12 cellular contexts compared by ENCODE assay signal in the genomic region with DNA sequence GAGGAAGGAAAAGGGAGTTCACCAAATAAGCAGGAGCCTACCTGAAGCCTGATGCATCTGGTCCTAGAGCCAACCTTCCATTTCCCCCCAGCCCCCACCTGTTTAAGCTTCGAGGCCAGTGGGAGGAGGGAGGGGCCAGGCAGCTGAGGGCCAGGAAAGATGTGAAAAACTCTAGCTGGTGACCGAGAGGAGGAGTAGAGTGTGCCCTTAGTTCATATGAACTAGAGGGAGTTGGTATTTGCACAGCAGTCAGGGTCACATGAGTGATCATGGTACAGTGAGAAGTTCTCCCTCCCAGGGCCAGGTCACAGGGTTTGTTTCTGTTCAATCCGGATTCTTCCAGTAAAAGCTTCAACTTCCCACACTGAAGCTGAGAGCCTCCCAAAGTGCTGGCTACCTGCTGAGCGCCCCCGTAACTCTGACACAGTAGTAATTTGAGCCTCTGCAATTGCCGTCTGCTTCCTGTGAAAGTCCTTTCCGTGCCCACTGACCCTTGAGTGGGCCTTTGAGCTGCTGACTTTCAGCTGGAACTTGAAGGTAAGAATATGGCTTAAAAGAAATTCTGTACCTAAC. TPM values are rescaled to one million over a fixed set of nuclear protein-coding genes. Genes with fewer than 3 reads are reported as not detected.
A peak's percentile ranks its signal among the peaks of the same experiment; 100 is the strongest.
DNase-seq lines count a peak whose midpoint lies in the region; ATAC-seq and TF ChIP-seq lines count a peak whose summit lies in the region.
"Had no signal": no experiment of that assay in that cellular context is flagged by ENCODE, and none has a peak within 500 bp of the region (broad histone marks: within the 10 kb centered on the region; RNA-seq: fewer than 3 reads in every experiment).

A gene (plus strand): TSS at position 362 of the 573 bp plus-strand sequence. CDS start 4,773 bp downstream, outside the sequence.

- no peak for TF ChIP-seq RAD21 in HCT116 (IDR thresholded peaks at IDR 0.05; ENCODE audit: low read depth)

- peak; percentile 86 for ATAC-seq in HCT116
- no peak for ATAC-seq in HG03175 (IDR thresholded peaks at IDR 0.05; ENCODE audit: unreplicated experiment)
- no peak for ATAC-seq in gastroesophageal sphincter

- RAD21 ChIA-PET in HCT116 (lab: Charles Lee; ENCODE audit: low non-redundant PET in 1 of 2, low total read pairs in 2 of 2, uncharacterized antibody in 2 of 2, unreplicated experiment in 2 of 2), result no interaction called here

- no peaks in the 10 kb centered on the region for H4K20me1 ChIP-seq in HCT116 (ENCODE audit: insufficient read depth)

- 27 to 60% methylated on average over 5 to 7 of the region's 7 CpGs for WGBS in gastroesophageal sphincter (ENCODE audit: low coverage in 1 of 2), 2 donors

- H3K4me3 ChIP-seq in HCT116 (replicated peaks in 1 of 2; ENCODE audit: low read depth in 1 of 2, low read length in 2 of 2), result peak within 1 kb of the TSS; percentile 32 to 46
- no peak within 1 kb of the TSS for H3K4me3 ChIP-seq in gastroesophageal sphincter

- 0 out of 2 replicates have a peak within 1 kb of the TSS, but pooled peaks have one; percentile 4 for H3K27ac ChIP-seq in HCT116 (ENCODE audit: low read depth, low read length)
- H3K27ac ChIP-seq in gastroesophageal sphincter, result no peak within 1 kb of the TSS
- H3K27ac ChIP-seq: KMS-11 had no signal

- no peak for TF ChIP-seq EP300 in gastroesophageal sphincter (IDR thresholded peaks at IDR 0.05)

- H3K9me3 ChIP-seq in HCT116 (ENCODE audit: control insufficient read depth in 1 of 2, insufficient read depth in 1 of 2, low read depth in 1 of 2, low read length in 2 of 2), result no peaks in the 10 kb centered on the region
- H3K9me3 ChIP-seq in gastroesophageal sphincter, result peaks cover 0 to 9% (median 0%) of the 10 kb centered on the region in 3 donors

- H2AFZ ChIP-seq in HCT116 (ENCODE audit: low read depth, low read length, poor library complexity, severe bottlenecking), result peak within 1 kb of the TSS; percentile 81

- intact Hi-C loops in HCT116 (cut with micrococcal nuclease), result no loop called here

- no peaks in the 10 kb centered on the region for H3K27me3 ChIP-seq in HCT116 (ENCODE audit: insufficient read depth, low read length)
- no peaks in the 10 kb centered on the region for H3K27me3 ChIP-seq in gastroesophageal sphincter

- peak within 1 kb of the TSS; percentile 41 for H3K9ac ChIP-seq in HCT116 (ENCODE audit: low read length)
- H3K9ac ChIP-seq: KMS-11 had no signal

- CTCF ChIA-PET in HCT116 (lab: Charles Lee), result no interaction called here

- POLR2A ChIA-PET in HCT116 (lab: Charles Lee), result interaction anchor here (0.6 to 0.9 kb wide), 3 partner anchors 10 to 458 kb away, joined by 3 read pairs; no protein-coding TSS in a partner anchor

- no peaks in the 10 kb centered on the region for H3K9me2 ChIP-seq in HCT116 (ENCODE audit: insufficient read depth)

- BruUV-seq in HCT116 (replicated peaks; lab: Mats Ljungman, UMichigan), result no TSS peak

- TF ChIP-seq POLR2A in HCT116 (IDR thresholded peaks at IDR 0.05; ENCODE audit: borderline replicate concordance, extremely low read depth, insufficient read depth, insufficient read length) (no peak), gastroesophageal sphincter (IDR thresholded peaks at IDR 0.05) (no peak)

- no peaks in the 10 kb centered on the region for H3K79me2 ChIP-seq in HCT116 (ENCODE audit: insufficient read depth, low read length)

- H3K4me1 ChIP-seq in HCT116 (ENCODE audit: control insufficient read depth in 1 of 2, insufficient read depth in 2 of 2, low read length in 2 of 2), result peaks cover 3 to 17% of the 10 kb centered on the region in 2 experiments; a peak in 3 of 4 replicates
- no peaks in the 10 kb centered on the region for H3K4me1 ChIP-seq in gastroesophageal sphincter

- TF ChIP-seq CTCF in HCT116 (IDR thresholded peaks at IDR 0.05 in 2 of 3, conservative IDR thresholded peaks at IDR 0.05 in 1 of 3; ENCODE audit: borderline replicate concordance in 1 of 3, insufficient read depth in 1 of 3, low read depth in 2 of 3, low read length in 2 of 3), result no peak
- no peak for TF ChIP-seq CTCF in gastroesophageal sphincter (IDR thresholded peaks at IDR 0.05)

- DNase-seq in HCT116 (ENCODE audit: low read depth, low spot score), result peak; percentile 16
- peak; percentile 49 for DNase-seq in NCI-H69 (lab: John Stamatoyannopoulos, UW)
- DNase-seq in glomerular visceral epithelial cell (ENCODE audit: extremely low spot score), result peak; percentile 27
- peak; percentile 19 for DNase-seq in pons (ENCODE audit: low spot score)
- DNase-seq in NCI-H446 (lab: John Stamatoyannopoulos, UW), result no peak
- no peak for DNase-seq in SKM-1 treated with dmso at 0.1 percent for 144 hours (lab: John Stamatoyannopoulos, UW; ENCODE audit: unreplicated experiment)
- DNase-seq: activated naive CD4-positive, alpha-beta T cell treated with anti-CD3 and anti-CD28 coated beads for 36 hours had no signal

- H3K4me2 ChIP-seq in HCT116 (ENCODE audit: low read length), result peak within 1 kb of the TSS; percentile 74
- H3K4me2 ChIP-seq: KMS-11 had no signal

- H3K36me3 ChIP-seq in HCT116 (ENCODE audit: control insufficient read depth in 1 of 2, insufficient read depth in 2 of 2, low read length in 2 of 2) (no peaks in the 10 kb centered on the region), gastroesophageal sphincter (no peaks in the 10 kb centered on the region)

TF ChIP-seq in HCT116, 20 proteins besides CTCF, POLR2A, EP300 and RAD21:
- TF ChIP-seq EZH2phosphoT487 (IDR thresholded peaks at IDR 0.05; ENCODE audit: borderline replicate concordance), result no peak
- TF ChIP-seq EGR1 (IDR thresholded peaks at IDR 0.05; ENCODE audit: low read depth), result 0 out of 2 replicates have a peak, but pooled peaks have one; percentile 13
- TF ChIP-seq POLR2AphosphoS5 (IDR thresholded peaks at IDR 0.05; ENCODE audit: low read depth, low read length), result 0 out of 2 replicates have a peak, but pooled peaks have one; percentile 36
- TF ChIP-seq, protein P1, sequence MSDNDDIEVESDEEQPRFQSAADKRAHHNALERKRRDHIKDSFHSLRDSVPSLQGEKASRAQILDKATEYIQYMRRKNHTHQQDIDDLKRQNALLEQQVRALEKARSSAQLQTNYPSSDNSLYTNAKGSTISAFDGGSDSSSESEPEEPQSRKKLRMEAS (IDR thresholded peaks at IDR 0.05), result peak; percentile 38; the same call in 1 of the 2 replicates
TF ChIP-seq in HCT116: peak in this region for 3.

RNA-seq across cellular contexts. Expression of the gene that starts here (rescaled TPM):
- total RNA-seq in HCT116 (2021; ENCODE audit: unreplicated experiment) (3.9 TPM), gastroesophageal sphincter (1 to 10 TPM in 2 of 4 donors, not detected in 2; 1.0 to 1.1 TPM)
- polyA plus RNA-seq in HCT116 (2012), result 2.9 and 6.5 TPM in 2 replicates
- total RNA-seq: activated naive CD4-positive, alpha-beta T cell treated with anti-CD3 and anti-CD28 coated beads for 36 hours; fibroblast of villous mesenchyme; T-helper 1 cell treated with Interleukin-12 subunit alpha and Interleukin-12 subunit beta and Interleukin-4 antibody, amounts not matched to agents 30 ng/mL and 1 ng/mL, for 36 hours had no signal

Comparison
In these comparisons a context has a peak if more than half of its experiments do, and no peak if none do; other contexts are left out.
1. DNase-seq: peak in HCT116 (single experiment), NCI-H69 (single experiment), glomerular visceral epithelial cell (single experiment) and pons (single experiment); none in NCI-H446 (0 of 2) and SKM-1 treated with dmso at 0.1 percent for 144 hours (single experiment).
2. H3K4me3 ChIP-seq: peak in HCT116 (2 of 2); none in gastroesophageal sphincter (0 of 2).